ENCODE assay signal across 10 cellular contexts in genomic region chr6:109456283-109456583, GRCh38. TPM values are rescaled to one million over a fixed set of nuclear protein-coding genes. Genes with fewer than 3 reads are reported as not detected.
A peak's percentile ranks its signal among the peaks of the same experiment; 100 is the strongest.
DNase-seq lines count a peak whose midpoint lies in the region; ATAC-seq, FAIRE-seq and TF ChIP-seq lines count a peak whose summit lies in the region.
"Had no signal": no experiment of that assay in that cellular context is flagged by ENCODE, and none has a peak within 500 bp of the region (broad histone marks: within the 10 kb centered on the region; RNA-seq: fewer than 3 reads in every experiment).

No MANE protein-coding gene starts in this region.

- TF ChIP-seq POLR2A in body of pancreas (IDR thresholded peaks at IDR 0.05) (no peak), HepG2 (IDR thresholded peaks at IDR 0.05; ENCODE audit: insufficient read depth in 1 of 2, low read depth in 2 of 2, low read length in 2 of 2) (no peak)

- H2AFZ ChIP-seq in HepG2 (ENCODE audit: low read length): no peak overlapping the region

- H3K79me2 ChIP-seq in HepG2 (ENCODE audit: insufficient read depth, low read length): no peaks in the 10 kb centered on the region

- TF ChIP-seq CTCF in body of pancreas (IDR thresholded peaks at IDR 0.05) (no peak), HepG2 (CRISPR knock-in tag; IDR thresholded peaks at IDR 0.05) (no peak)

- no peak for TF ChIP-seq RAD21 in HepG2 (CRISPR knock-in tag; IDR thresholded peaks at IDR 0.05)

- no peaks in the 10 kb centered on the region for H4K20me1 ChIP-seq in HepG2 (ENCODE audit: insufficient read depth, low read length)

- H3K27me3 ChIP-seq in body of pancreas: no peaks in the 10 kb centered on the region
- H3K27me3 ChIP-seq in HepG2 (ENCODE audit: control insufficient read depth in 1 of 2, insufficient read depth in 2 of 2, low read length in 2 of 2): no peaks in the 10 kb centered on the region

- POLR2A ChIA-PET in HepG2 (lab: Yijun Ruan, JAX): interaction anchor here (0.6 to 5.4 kb wide), 2 partner anchors 13 to 15 kb away, joined by 3 to 22 read pairs; partner anchors contain the start of genes PPIL6 and SMPD2

- H3K9ac ChIP-seq in HepG2 (ENCODE audit: insufficient read depth, low read depth, low read length): peak overlapping the region; percentile 54; the same call in 1 of the 2 replicates

- FAIRE-seq in HepG2 (lab: Jason Lieb, UNC): no peak
- FAIRE-seq: A204.1 had no signal

- H3K27ac ChIP-seq in body of pancreas (peak overlapping the region in 2 of 4 donors; percentile 15 to 34), HepG2 (ENCODE audit: extremely low read length, insufficient read depth, low read length) (no peak overlapping the region), temporal lobe (ENCODE audit: low read depth, low read length) (peak overlapping the region; percentile 54)

- TF ChIP-seq EP300 in HepG2 (IDR thresholded peaks at IDR 0.05; ENCODE audit: low read depth in 2 of 2, low read length in 2 of 2) (no peak), HepG2 (CRISPR knock-in tag; IDR thresholded peaks at IDR 0.05; ENCODE audit: borderline replicate concordance) (no peak)

- H3K4me3 ChIP-seq in body of pancreas (peak overlapping the region; percentile 70 to 73), HepG2 (replicated peaks in 1 of 3; ENCODE audit: insufficient read depth in 1 of 3, low read depth in 2 of 3, low read length in 3 of 3) (peak overlapping the region; percentile 66 to 92 (median 90))

- H3K36me3 ChIP-seq in body of pancreas (replicated peaks in 1 of 2; ENCODE audit: insufficient read depth in 1 of 2, low read depth in 2 of 2) (no peaks in the 10 kb centered on the region), HepG2 (replicated peaks in 1 of 2; ENCODE audit: control insufficient read depth in 1 of 2, insufficient read depth in 2 of 2, low read length in 2 of 2) (no peaks in the 10 kb centered on the region; a peak in 1 of 5 replicates)

- no peaks in the 10 kb centered on the region for H3K27me3 Mint-ChIP-seq in T-helper 1 cell treated with Interleukin-12 subunit alpha and Interleukin-12 subunit beta and Interleukin-4 antibody, amounts not matched to agents 30 μg/mL and 1 μg/mL, for 36 hours (ENCODE audit: low read depth)

- H3K4me1 ChIP-seq in body of pancreas (peaks cover 18% of the 10 kb centered on the region), HepG2 (ENCODE audit: insufficient read depth, low read length) (peaks cover 20% of the 10 kb centered on the region)

- peaks cover 17% of the 10 kb centered on the region for H3K36me3 Mint-ChIP-seq in T-helper 1 cell treated with Interleukin-12 subunit alpha and Interleukin-12 subunit beta and Interleukin-4 antibody, amounts not matched to agents 30 μg/mL and 1 μg/mL, for 36 hours (ENCODE audit: low read depth)

- BruUV-seq in HepG2 (replicated peaks; lab: Mats Ljungman, UMichigan): no TSS peak

- H3K4me2 ChIP-seq in HepG2 (ENCODE audit: low read depth, low read length): peak overlapping the region; percentile 77

- ATAC-seq in body of pancreas (peak; percentile 20), HepG2 (peak; percentile 27; the same call in 2 of the 3 replicates), GM21367 (IDR thresholded peaks at IDR 0.05; ENCODE audit: unreplicated experiment) (no peak), HG02970 (IDR thresholded peaks at IDR 0.05; ENCODE audit: low FRiP score, unreplicated experiment) (no peak)

- H3K9me3 Mint-ChIP-seq in T-helper 1 cell treated with Interleukin-12 subunit alpha and Interleukin-12 subunit beta and Interleukin-4 antibody, amounts not matched to agents 30 μg/mL and 1 μg/mL, for 36 hours: no peaks in the 10 kb centered on the region

- H3K9me3 ChIP-seq in body of pancreas: no peaks in the 10 kb centered on the region
- H3K9me3 ChIP-seq in HepG2 (ENCODE audit: low read length): no peaks in the 10 kb centered on the region

- DNase-seq in T-helper 1 cell: no peak
- no peak for DNase-seq in body of pancreas
- no peak for DNase-seq in HepG2 (ENCODE audit: low spot score)
- no peak for DNase-seq in 8988T
- DNase-seq: amniotic stem cell had no signal

- CTCF ChIA-PET in HepG2 (lab: Yijun Ruan, JAX; ENCODE audit: low intra/inter-chr PET ratio, low total read pairs): no interaction called here

- 19 to 25% methylated on average over 19 to 20 of the region's 20 CpGs for WGBS in body of pancreas, 2 donors
- WGBS in HepG2 (ENCODE audit: low lambda C conversion rate): 16% methylated on average over 16 of the region's 20 CpGs

- intact Hi-C loops in body of pancreas (cut with DNase I): no loop called here
- intact Hi-C loops in HepG2 (cut with micrococcal nuclease; ENCODE audit: unreplicated experiment): loop anchor here (5.0 kb wide), 1 partner anchor 269 kb away; no protein-coding TSS in a partner anchor

- in situ Hi-C loops in HepG2 (cut with HindIII; ENCODE audit: extremely low pct_ligation_motif_present, low pct_unique_long_range_greater_than_20kb): no loop called here

- peaks cover 53% of the 10 kb centered on the region for H3K4me1 Mint-ChIP-seq in T-helper 1 cell treated with Interleukin-12 subunit alpha and Interleukin-12 subunit beta and Interleukin-4 antibody, amounts not matched to agents 30 μg/mL and 1 μg/mL, for 36 hours (ENCODE audit: low read depth)

- H3K27ac Mint-ChIP-seq in T-helper 1 cell treated with Interleukin-12 subunit alpha and Interleukin-12 subunit beta and Interleukin-4 antibody, amounts not matched to agents 30 μg/mL and 1 μg/mL, for 36 hours: peak overlapping the region; percentile 26

- H3K4me3 Mint-ChIP-seq in T-helper 1 cell treated with Interleukin-12 subunit alpha and Interleukin-12 subunit beta and Interleukin-4 antibody, amounts not matched to agents 30 μg/mL and 1 μg/mL, for 36 hours: peak overlapping the region; percentile 49

RNA-seq across cellular contexts. Expression of gene MICAL1, which starts 0.7 kb away (rescaled TPM):
- 10 to 100 TPM; 16.1 to 26.0 TPM for total RNA-seq in body of pancreas
- total RNA-seq in HepG2 (2016; rRNA removed; fragmentation: Illumina TruSeq; extraction: Trizol): 1.9 and 6.9 TPM in 2 replicates
- total RNA-seq in HepG2 (2016; cell fraction: cytosol; rRNA removed; fragmentation: Illumina TruSeq; extraction: Trizol; ENCODE audit: low read depth): 1.1 and 2.9 TPM in 2 replicates
- 2.2 and 7.5 TPM in 2 replicates for total RNA-seq in HepG2 (2016; cell fraction: insoluble cytoplasmic fraction; rRNA removed; fragmentation: Illumina TruSeq; extraction: Trizol)
- total RNA-seq in HepG2 (2016; cell fraction: membrane; rRNA removed; fragmentation: Illumina TruSeq; extraction: Trizol): 0.87 and 1.4 TPM in 2 replicates
- total RNA-seq in HepG2 (2016; cell fraction: nucleus; rRNA removed; fragmentation: Illumina TruSeq; extraction: Trizol): 10.6 and 12.0 TPM in 2 replicates
- 39.0 and 48.0 TPM in 2 replicates for polyA plus RNA-seq in HepG2 (2011; rRNA removed)
- polyA plus RNA-seq in HepG2 (2011; cell fraction: cytosol; rRNA removed): 6.7 and 9.8 TPM in 2 replicates
- 432 and 521 TPM in 2 replicates for polyA plus RNA-seq in HepG2 (2011; cell fraction: nucleus; rRNA removed)
- polyA plus RNA-seq in HepG2 (2012): 10.5 and 18.1 TPM in 2 replicates
- polyA plus RNA-seq in HepG2 (2016; cell fraction: cytosol; fragmentation: Illumina TruSeq; extraction: Trizol; ENCODE audit: low read depth): 0.25 and 0.36 TPM in 2 replicates
- polyA plus RNA-seq in HepG2 (2016; cell fraction: insoluble cytoplasmic fraction; fragmentation: Illumina TruSeq; extraction: Trizol; ENCODE audit: low read depth): 2.0 and 2.3 TPM in 2 replicates
- 0.81 and 0.95 TPM in 2 replicates for polyA plus RNA-seq in HepG2 (2016; cell fraction: membrane; fragmentation: Illumina TruSeq; extraction: Trizol; ENCODE audit: low read depth)
- polyA plus RNA-seq in HepG2 (2016; cell fraction: nucleus; fragmentation: Illumina TruSeq; extraction: Trizol; ENCODE audit: insufficient read depth, low read depth): 40.3 and 54.1 TPM in 2 replicates
- 6.9 and 18.4 TPM in 2 replicates for polyA minus RNA-seq in HepG2 (2011; rRNA and poly(A)+ RNA removed; ENCODE audit: low replicate concordance)
- 4.7 and 5.5 TPM in 2 replicates for polyA minus RNA-seq in HepG2 (2011; cell fraction: cytosol; rRNA and poly(A)+ RNA removed)
- 36.2 and 38.4 TPM in 2 replicates for polyA minus RNA-seq in HepG2 (2011; cell fraction: nucleus; rRNA and poly(A)+ RNA removed)
- 29.7 TPM for total RNA-seq in temporal lobe

RNA-seq across cellular contexts. Expression of gene SMPD2, which starts 15.7 kb away (rescaled TPM):
- total RNA-seq in body of pancreas (10 to 100 TPM in 1 of 2 donors, 1 to 10 TPM in 1; 8.0 to 13.8 TPM), HepG2 (2016; rRNA removed; fragmentation: Illumina TruSeq; extraction: Trizol) (6.7 and 10.6 TPM in 2 replicates), temporal lobe (3.4 TPM)
- 4.6 and 5.2 TPM in 2 replicates for total RNA-seq in HepG2 (2016; cell fraction: cytosol; rRNA removed; fragmentation: Illumina TruSeq; extraction: Trizol; ENCODE audit: low read depth)
- total RNA-seq in HepG2 (2016; cell fraction: insoluble cytoplasmic fraction; rRNA removed; fragmentation: Illumina TruSeq; extraction: Trizol): 7.4 and 12.3 TPM in 2 replicates
- total RNA-seq in HepG2 (2016; cell fraction: membrane; rRNA removed; fragmentation: Illumina TruSeq; extraction: Trizol): 8.5 and 8.7 TPM in 2 replicates
- 12.1 and 13.9 TPM in 2 replicates for total RNA-seq in HepG2 (2016; cell fraction: nucleus; rRNA removed; fragmentation: Illumina TruSeq; extraction: Trizol)
- 5.9 and 6.9 TPM in 2 replicates for polyA plus RNA-seq in HepG2 (2011; rRNA removed)
- 5.0 and 5.8 TPM in 2 replicates for polyA plus RNA-seq in HepG2 (2011; cell fraction: cytosol; rRNA removed)
- polyA plus RNA-seq in HepG2 (2011; cell fraction: nucleus; rRNA removed): 15.0 and 17.9 TPM in 2 replicates
- polyA plus RNA-seq in HepG2 (2012): 2.4 and 4.1 TPM in 2 replicates
- polyA plus RNA-seq in HepG2 (2016; cell fraction: cytosol; fragmentation: Illumina TruSeq; extraction: Trizol; ENCODE audit: low read depth): 5.7 and 6.5 TPM in 2 replicates
- polyA plus RNA-seq in HepG2 (2016; cell fraction: insoluble cytoplasmic fraction; fragmentation: Illumina TruSeq; extraction: Trizol; ENCODE audit: low read depth): 7.1 and 7.3 TPM in 2 replicates
- polyA plus RNA-seq in HepG2 (2016; cell fraction: membrane; fragmentation: Illumina TruSeq; extraction: Trizol; ENCODE audit: low read depth): 5.9 and 8.0 TPM in 2 replicates
- 13.1 and 18.5 TPM in 2 replicates for polyA plus RNA-seq in HepG2 (2016; cell fraction: nucleus; fragmentation: Illumina TruSeq; extraction: Trizol; ENCODE audit: insufficient read depth, low read depth)
- 8.7 and 50.0 TPM in 2 replicates for polyA minus RNA-seq in HepG2 (2011; rRNA and poly(A)+ RNA removed; ENCODE audit: low replicate concordance)
- polyA minus RNA-seq in HepG2 (2011; cell fraction: cytosol; rRNA and poly(A)+ RNA removed): 1.8 and 3.3 TPM in 2 replicates
- polyA minus RNA-seq in HepG2 (2011; cell fraction: nucleus; rRNA and poly(A)+ RNA removed): 15.7 and 21.8 TPM in 2 replicates

RNA-seq across cellular contexts. Expression of gene PPIL6, which starts 15.8 kb away (rescaled TPM):
- total RNA-seq in body of pancreas (1 to 10 TPM in 1 of 2 donors, not detected in 1; 3.1 TPM), HepG2 (2016; rRNA removed; fragmentation: Illumina TruSeq; extraction: Trizol) (0.22 TPM in 1 of 2 replicates, not detected in the other), temporal lobe (21.1 TPM)
- total RNA-seq in HepG2 (2016; cell fraction: cytosol; rRNA removed; fragmentation: Illumina TruSeq; extraction: Trizol; ENCODE audit: low read depth): not detected in 2 replicates
- total RNA-seq in HepG2 (2016; cell fraction: insoluble cytoplasmic fraction; rRNA removed; fragmentation: Illumina TruSeq; extraction: Trizol): 0.16 and 0.48 TPM in 2 replicates
- total RNA-seq in HepG2 (2016; cell fraction: membrane; rRNA removed; fragmentation: Illumina TruSeq; extraction: Trizol): 0.19 TPM in 1 of 2 replicates, not detected in the other
- not detected in 2 replicates for total RNA-seq in HepG2 (2016; cell fraction: nucleus; rRNA removed; fragmentation: Illumina TruSeq; extraction: Trizol)
- polyA plus RNA-seq in HepG2 (2011; rRNA removed): 0.01 and 0.46 TPM in 2 replicates
- polyA plus RNA-seq in HepG2 (2011; cell fraction: cytosol; rRNA removed): 0.05 and 0.12 TPM in 2 replicates
- not detected in 2 replicates for polyA plus RNA-seq in HepG2 (2011; cell fraction: nucleus; rRNA removed)
- 0.11 TPM in 1 of 2 replicates, not detected in the other for polyA plus RNA-seq in HepG2 (2012)
- 0.31 TPM in 1 of 2 replicates, not detected in the other for polyA plus RNA-seq in HepG2 (2016; cell fraction: cytosol; fragmentation: Illumina TruSeq; extraction: Trizol; ENCODE audit: low read depth)
- polyA plus RNA-seq in HepG2 (2016; cell fraction: insoluble cytoplasmic fraction; fragmentation: Illumina TruSeq; extraction: Trizol; ENCODE audit: low read depth): not detected in 2 replicates
- 0.13 TPM in 1 of 2 replicates, not detected in the other for polyA plus RNA-seq in HepG2 (2016; cell fraction: membrane; fragmentation: Illumina TruSeq; extraction: Trizol; ENCODE audit: low read depth)
- not detected in 2 replicates for polyA plus RNA-seq in HepG2 (2016; cell fraction: nucleus; fragmentation: Illumina TruSeq; extraction: Trizol; ENCODE audit: insufficient read depth, low read depth)
- polyA minus RNA-seq in HepG2 (2011; rRNA and poly(A)+ RNA removed; ENCODE audit: low replicate concordance): 0.87 TPM in 1 of 2 replicates, not detected in the other
- polyA minus RNA-seq in HepG2 (2011; cell fraction: cytosol; rRNA and poly(A)+ RNA removed): not detected in 2 replicates
- polyA minus RNA-seq in HepG2 (2011; cell fraction: nucleus; rRNA and poly(A)+ RNA removed): not detected in 2 replicates

RNA-seq across cellular contexts. Expression of gene ZBTB24, which starts 26.8 kb away (rescaled TPM):
- total RNA-seq in body of pancreas: 1 to 10 TPM; 3.3 to 4.4 TPM
- 6.2 and 8.7 TPM in 2 replicates for total RNA-seq in HepG2 (2016; rRNA removed; fragmentation: Illumina TruSeq; extraction: Trizol)
- total RNA-seq in HepG2 (2016; cell fraction: cytosol; rRNA removed; fragmentation: Illumina TruSeq; extraction: Trizol; ENCODE audit: low read depth): 1.1 and 1.2 TPM in 2 replicates
- total RNA-seq in HepG2 (2016; cell fraction: insoluble cytoplasmic fraction; rRNA removed; fragmentation: Illumina TruSeq; extraction: Trizol): 6.7 and 8.3 TPM in 2 replicates
- total RNA-seq in HepG2 (2016; cell fraction: membrane; rRNA removed; fragmentation: Illumina TruSeq; extraction: Trizol): 4.0 and 4.6 TPM in 2 replicates
- 5.4 and 5.8 TPM in 2 replicates for total RNA-seq in HepG2 (2016; cell fraction: nucleus; rRNA removed; fragmentation: Illumina TruSeq; extraction: Trizol)
- 1.5 and 1.6 TPM in 2 replicates for polyA plus RNA-seq in HepG2 (2011; rRNA removed)
- polyA plus RNA-seq in HepG2 (2011; cell fraction: cytosol; rRNA removed): 1.0 and 1.4 TPM in 2 replicates
- polyA plus RNA-seq in HepG2 (2011; cell fraction: nucleus; rRNA removed): 1.5 and 1.7 TPM in 2 replicates
- 2.3 and 2.8 TPM in 2 replicates for polyA plus RNA-seq in HepG2 (2012)
- 0.88 and 0.89 TPM in 2 replicates for polyA plus RNA-seq in HepG2 (2016; cell fraction: cytosol; fragmentation: Illumina TruSeq; extraction: Trizol; ENCODE audit: low read depth)
- 6.1 and 6.3 TPM in 2 replicates for polyA plus RNA-seq in HepG2 (2016; cell fraction: insoluble cytoplasmic fraction; fragmentation: Illumina TruSeq; extraction: Trizol; ENCODE audit: low read depth)
- 1.9 and 2.0 TPM in 2 replicates for polyA plus RNA-seq in HepG2 (2016; cell fraction: membrane; fragmentation: Illumina TruSeq; extraction: Trizol; ENCODE audit: low read depth)
- 7.1 and 7.4 TPM in 2 replicates for polyA plus RNA-seq in HepG2 (2016; cell fraction: nucleus; fragmentation: Illumina TruSeq; extraction: Trizol; ENCODE audit: insufficient read depth, low read depth)
- polyA minus RNA-seq in HepG2 (2011; rRNA and poly(A)+ RNA removed; ENCODE audit: low replicate concordance): 1.3 and 9.1 TPM in 2 replicates
- 2.5 and 3.1 TPM in 2 replicates for polyA minus RNA-seq in HepG2 (2011; cell fraction: cytosol; rRNA and poly(A)+ RNA removed)
- polyA minus RNA-seq in HepG2 (2011; cell fraction: nucleus; rRNA and poly(A)+ RNA removed): 4.1 and 4.4 TPM in 2 replicates
- total RNA-seq in temporal lobe: 10.3 TPM

Comparison
In these comparisons a context has a peak if more than half of its experiments do, and no peak if none do; other contexts are left out.
1. ATAC-seq: peak in body of pancreas (single experiment) and HepG2 (single experiment); none in GM21367 (single experiment) and HG02970 (single experiment).